In genomic region chr18:23307567-23308295, GRCh38 we compare ENCODE assay signal across 11 cellular contexts.
A peak's percentile ranks its signal among the peaks of the same experiment; 100 is the strongest.
DNase-seq lines count a peak whose midpoint lies in the region; ATAC-seq and FAIRE-seq lines count a peak whose summit lies in the region.
"Had no signal": no experiment of that assay in that cellular context is flagged by ENCODE, and none has a peak within 500 bp of the region (broad histone marks: within the 10 kb centered on the region; RNA-seq: fewer than 3 reads in every experiment).

No MANE protein-coding gene starts in this region.

- peak overlapping the region; percentile 88 for H3K27ac Mint-ChIP-seq in central memory CD8-positive, alpha-beta T cell (ENCODE audit: low read depth)

- ATAC-seq in central memory CD8-positive, alpha-beta T cell (replicated peaks; ENCODE audit: extremely low read depth, poor library complexity, severe bottlenecking): no peak
- ATAC-seq in GM18498 (IDR thresholded peaks at IDR 0.05; ENCODE audit: unreplicated experiment): no peak

- peak overlapping the region; percentile 58 for H3K4me3 Mint-ChIP-seq in central memory CD8-positive, alpha-beta T cell

- H3K9me3 Mint-ChIP-seq in central memory CD8-positive, alpha-beta T cell: no peaks in the 10 kb centered on the region

- DNase-seq in activated gamma-delta T cell (lab: John Stamatoyannopoulos, UW) (peak; percentile 9), activated gamma-delta T cell treated with Interleukin-2 at 50 U/mL for 16 hours (no peak), HT1080 (ENCODE audit: low read depth) (peak; percentile 92), urothelium cell line (ENCODE audit: low spot score) (peak; percentile 62), OCI-M2 (lab: John Stamatoyannopoulos, UW; ENCODE audit: unreplicated experiment) (no peak), NCI-H1048 (lab: John Stamatoyannopoulos, UW) (no peak)
- no peak for DNase-seq in central memory CD8-positive, alpha-beta T cell (ENCODE audit: low spot score in 2 of 2)
- DNase-seq: C1 segment of cervical spinal cord, cerebellar nuclear complex, pancreas had no signal

- peaks cover 25% of the 10 kb centered on the region for H3K4me1 Mint-ChIP-seq in central memory CD8-positive, alpha-beta T cell

- no peaks in the 10 kb centered on the region for H3K27me3 Mint-ChIP-seq in central memory CD8-positive, alpha-beta T cell

- no peak for FAIRE-seq in urothelium cell line (lab: Jason Lieb, UNC)
- FAIRE-seq: pancreas had no signal

- H3K36me3 Mint-ChIP-seq in central memory CD8-positive, alpha-beta T cell (ENCODE audit: insufficient read depth): no peaks in the 10 kb centered on the region

Comparison
In these comparisons a context has a peak if more than half of its experiments do, and no peak if none do; other contexts are left out.
1. DNase-seq: peak in activated gamma-delta T cell (single experiment), HT1080 (single experiment) and urothelium cell line (single experiment); none in activated gamma-delta T cell treated with Interleukin-2 at 50 U/mL for 16 hours (single experiment), central memory CD8-positive, alpha-beta T cell (0 of 2), OCI-M2 (single experiment) and NCI-H1048 (single experiment).